Comparison of ENCODE assay signal across 34 cellular contexts in genomic region chr2:79929624-79930023, GRCh38.
DNase-seq lines count a peak whose midpoint lies in the region; ATAC-seq, FAIRE-seq and TF ChIP-seq lines count a peak whose summit lies in the region.
"Had no signal": no experiment of that assay in that cellular context is flagged by ENCODE, and none has a peak within 500 bp of the region (broad histone marks: within the 10 kb centered on the region; RNA-seq: fewer than 3 reads in every experiment).

No MANE protein-coding gene starts in this region.

- TF ChIP-seq CTCF in HepG2 (CRISPR knock-in tag; IDR thresholded peaks at IDR 0.05) (no peak), right lobe of liver (IDR thresholded peaks at IDR 0.05) (no peak), A549 (IDR thresholded peaks at IDR 0.05) (no peak), IMR-90 (conservative IDR thresholded peaks at IDR 0.05; ENCODE audit: low read depth, low read length) (no peak), K562 (IDR thresholded peaks at IDR 0.05 in 2 of 3, conservative IDR thresholded peaks at IDR 0.05 in 1 of 3; ENCODE audit: insufficient read depth in 2 of 3, low read depth in 1 of 3, low read length in 3 of 3) (no peak)

- CTCF ChIA-PET in HepG2 (lab: Yijun Ruan, JAX; ENCODE audit: low intra/inter-chr PET ratio, low total read pairs): no interaction called here
- CTCF ChIA-PET in A549 (lab: Yijun Ruan, JAX): no interaction called here
- CTCF ChIA-PET in IMR-90 (lab: Yijun Ruan, JAX): no interaction called here
- CTCF ChIA-PET in K562 (lab: Yijun Ruan, JAX; ENCODE audit: low intra/inter-chr PET ratio): no interaction called here

- H2AK5ac ChIP-seq in IMR-90 (ENCODE audit: low read depth, low read length): no peak overlapping the region

- H3K4me3 ChIP-seq in HepG2 (replicated peaks in 1 of 3; ENCODE audit: insufficient read depth in 1 of 3, low read depth in 2 of 3, low read length in 3 of 3) (no peak overlapping the region), right lobe of liver (no peak overlapping the region), A549 (no peak overlapping the region), IMR-90 (ENCODE audit: insufficient read depth, low read depth, low read length) (no peak overlapping the region), K562 (no peak overlapping the region)
- H3K4me3 ChIP-seq: BLaER1; BLaER1 treated with 17β-estradiol and CSF1 and Interleukin-3, amounts not matched to agents 10 nM and 100 nM had no signal

- H3K27ac ChIP-seq in HepG2 (ENCODE audit: extremely low read length, insufficient read depth, low read length) (no peak overlapping the region), right lobe of liver (no peak overlapping the region), A549 (no peak overlapping the region), IMR-90 (ENCODE audit: insufficient read depth, low read length) (no peak overlapping the region), K562 (ENCODE audit: extremely low read depth, low read depth, low read length) (no peak overlapping the region)
- H3K27ac ChIP-seq: 22Rv1; BLaER1; BLaER1 treated with 17β-estradiol and CSF1 and Interleukin-3, amounts not matched to agents 10 nM and 100 nM; C4-2B had no signal

- H3K14ac ChIP-seq in IMR-90 (replicated peaks; ENCODE audit: low read depth, low read length): no peak overlapping the region

- no peak overlapping the region for H2AFZ ChIP-seq in HepG2 (ENCODE audit: low read length)
- H2AFZ ChIP-seq in IMR-90 (replicated peaks; ENCODE audit: low read length, poor library complexity): no peak overlapping the region
- no peak overlapping the region for H2AFZ ChIP-seq in K562 (ENCODE audit: low read depth, low read length)

- BruUV-seq in HepG2 (replicated peaks; lab: Mats Ljungman, UMichigan) (no TSS peak), IMR-90 (replicated peaks; lab: Mats Ljungman, UMichigan) (no TSS peak), K562 (replicated peaks; lab: Mats Ljungman, UMichigan) (no TSS peak)

- H2AK9ac ChIP-seq in IMR-90 (replicated peaks; ENCODE audit: low read depth, low read length, poor library complexity): no peak overlapping the region

- in situ Hi-C loops in HepG2 (cut with HindIII; ENCODE audit: extremely low pct_ligation_motif_present, low pct_unique_long_range_greater_than_20kb): no loop called here
- in situ Hi-C loops in IMR-90 (cut with MboI; ENCODE audit: low sequenced_read_pairs): loop anchor here (10.0 kb wide), 2 partner anchors 305 to 565 kb away; no protein-coding TSS in a partner anchor
- in situ Hi-C loops in K562 (cut with MboI): no loop called here

- H4K5ac ChIP-seq in IMR-90 (ENCODE audit: low read depth, low read length): no peak overlapping the region

- no peak overlapping the region for H2BK15ac ChIP-seq in IMR-90 (ENCODE audit: low read depth, low read length)

- no peak for FAIRE-seq in HepG2 (lab: Jason Lieb, UNC)
- no peak for FAIRE-seq in A549 (lab: Jason Lieb, UNC)
- FAIRE-seq in K562 (lab: Jason Lieb, UNC): no peak
- FAIRE-seq: A204.1, D721Med had no signal

- POLR2A ChIA-PET in HepG2 (lab: Yijun Ruan, JAX): no interaction called here
- POLR2A ChIA-PET in A549 (lab: Yijun Ruan, JAX): no interaction called here
- POLR2A ChIA-PET in IMR-90 (lab: Charles Lee; ENCODE audit: unreplicated experiment): no interaction called here
- POLR2A ChIA-PET in K562 (lab: Yijun Ruan, JAX): no interaction called here

- H2BK20ac ChIP-seq in IMR-90 (ENCODE audit: low read depth, low read length): no peak overlapping the region

- H3K9me1 ChIP-seq in IMR-90 (ENCODE audit: insufficient read depth, low read length): no peaks in the 10 kb centered on the region
- H3K9me1 ChIP-seq in K562 (ENCODE audit: control insufficient read depth, insufficient read depth, low read length): no peaks in the 10 kb centered on the region

- TF ChIP-seq RAD21 in HepG2 (CRISPR knock-in tag; IDR thresholded peaks at IDR 0.05) (no peak), A549 (conservative IDR thresholded peaks at IDR 0.05 in 1 of 2, IDR thresholded peaks at IDR 0.05 in 1 of 2) (no peak), IMR-90 (IDR thresholded peaks at IDR 0.05; ENCODE audit: low read length) (no peak), K562 (CRISPR knock-in tag; conservative IDR thresholded peaks at IDR 0.05 in 1 of 2, IDR thresholded peaks at IDR 0.05 in 1 of 2) (no peak)

- H3K56ac ChIP-seq in IMR-90 (ENCODE audit: extremely low read depth, insufficient read depth, low read length): no peak overlapping the region

- intact Hi-C loops in HepG2 (cut with micrococcal nuclease; ENCODE audit: unreplicated experiment): no loop called here
- intact Hi-C loops in right lobe of liver (cut with DNase I): no loop called here
- intact Hi-C loops in IMR-90 (cut with micrococcal nuclease): loop anchor here (10.0 kb wide), 1 partner anchor 395 kb away; no protein-coding TSS in a partner anchor
- intact Hi-C loops in K562 (cut with micrococcal nuclease): loop anchor here (10.0 kb wide), 1 partner anchor 395 kb away; no protein-coding TSS in a partner anchor

- no peaks in the 10 kb centered on the region for H3K36me3 ChIP-seq in HepG2 (replicated peaks in 1 of 2; ENCODE audit: control insufficient read depth in 1 of 2, insufficient read depth in 2 of 2, low read length in 2 of 2)
- H3K36me3 ChIP-seq in right lobe of liver: no peaks in the 10 kb centered on the region
- no peaks in the 10 kb centered on the region for H3K36me3 ChIP-seq in IMR-90 (ENCODE audit: control insufficient read depth, insufficient read depth, low read length)
- H3K36me3 ChIP-seq in K562 (ENCODE audit: control insufficient read depth, insufficient read depth, low read length): no peaks in the 10 kb centered on the region
- H3K36me3 ChIP-seq: BE2C; BLaER1; BLaER1 treated with 17β-estradiol and CSF1 and Interleukin-3, amounts not matched to agents 10 nM and 100 nM had no signal

- no peak overlapping the region for H3K23ac ChIP-seq in IMR-90 (ENCODE audit: low read depth, low read length)

- H3K18ac ChIP-seq in IMR-90 (ENCODE audit: low read depth, low read length): no peak overlapping the region

- no peak overlapping the region for H3K9ac ChIP-seq in HepG2 (ENCODE audit: insufficient read depth, low read depth, low read length)
- no peak overlapping the region for H3K9ac ChIP-seq in IMR-90 (ENCODE audit: low read depth, low read length)
- no peak overlapping the region for H3K9ac ChIP-seq in K562 (ENCODE audit: insufficient read depth in 1 of 2, low read depth in 2 of 2, low read length in 2 of 2)
- H3K9ac ChIP-seq: BLaER1; BLaER1 treated with 17β-estradiol and CSF1 and Interleukin-3, amounts not matched to agents 10 nM and 100 nM had no signal

- no peak for TF ChIP-seq POLR2A in HepG2 (IDR thresholded peaks at IDR 0.05; ENCODE audit: insufficient read depth in 1 of 2, low read depth in 2 of 2, low read length in 2 of 2)
- TF ChIP-seq POLR2A in right lobe of liver (IDR thresholded peaks at IDR 0.05): no peak
- no peak for TF ChIP-seq POLR2A in A549 (IDR thresholded peaks at IDR 0.05; ENCODE audit: low read length)
- TF ChIP-seq POLR2A in IMR-90 (IDR thresholded peaks at IDR 0.05; ENCODE audit: low read depth, low read length): no peak
- TF ChIP-seq POLR2A in K562 (conservative IDR thresholded peaks at IDR 0.05): no peak

- dilution Hi-C loops in IMR-90 (cut with HindIII; ENCODE audit: low sequenced_read_pairs, unreplicated experiment): no loop called here

- DNase-seq in HepG2 (ENCODE audit: low spot score): no peak
- no peak for DNase-seq in right lobe of liver
- no peak for DNase-seq in A549 (ENCODE audit: low read depth in 1 of 2, low spot score in 1 of 2)
- DNase-seq in IMR-90: no peak
- no peak for DNase-seq in K562 (ENCODE audit: extremely low read depth in 1 of 4, low spot score in 3 of 4)
- DNase-seq in stimulated activated CD4-positive, alpha-beta T cell treated with anti-CD3 and anti-CD28 coated beads, Interleukin-4, amount 100 ng/mL, for 1 hour: no peak
- DNase-seq in SIG-M5 (lab: John Stamatoyannopoulos, UW): no peak
- no peak for DNase-seq in NCI-H2107 (lab: John Stamatoyannopoulos, UW)
- DNase-seq: 8988T; ACHN; AML-193; BE2C; C1 segment of cervical spinal cord; Caco-2; Calu3; CD4-positive, alpha-beta memory T cell; CD4-positive, alpha-beta T cell; CD4-positive, CD25-positive, alpha-beta regulatory T cell; CD8-positive, alpha-beta memory T cell; CD8-positive, alpha-beta T cell; COR-L47; DMS 273 treated with DMSO at 0.1 percent for 48 hours; DMS153; DMS53; DMS79; DMS79 treated with DMSO at 0.1 percent for 48 hours; DND-41; EL had no signal

- no peak for ATAC-seq in HepG2
- ATAC-seq in right lobe of liver: no peak
- no peak for ATAC-seq in A549
- ATAC-seq in IMR-90 (ENCODE audit: low read depth): no peak
- no peak for ATAC-seq in K562
- ATAC-seq: CD8-positive, alpha-beta T cell had no signal

- no peak overlapping the region for H4K91ac ChIP-seq in IMR-90 (ENCODE audit: insufficient read depth, low read depth, low read length)

- H2BK5ac ChIP-seq in IMR-90 (ENCODE audit: low read depth, low read length, poor library complexity, severe bottlenecking): no peak overlapping the region

- H3K27me3 ChIP-seq in HepG2 (ENCODE audit: control insufficient read depth in 1 of 2, insufficient read depth in 2 of 2, low read length in 2 of 2) (no peaks in the 10 kb centered on the region), right lobe of liver (no peaks in the 10 kb centered on the region), IMR-90 (ENCODE audit: control insufficient read depth, insufficient read depth, low read length) (peaks cover 3% of the 10 kb centered on the region), K562 (ENCODE audit: control insufficient read depth in 2 of 2, insufficient read depth in 2 of 2, low read length in 2 of 2) (no peaks in the 10 kb centered on the region)
- H3K27me3 ChIP-seq: BE2C; BLaER1; BLaER1 treated with 17β-estradiol and CSF1 and Interleukin-3, amounts not matched to agents 10 nM and 100 nM had no signal

- H3K79me1 ChIP-seq in IMR-90 (ENCODE audit: low read depth in 1 of 2, low read length in 2 of 2): no peaks in the 10 kb centered on the region

- H4K20me1 ChIP-seq in HepG2 (ENCODE audit: insufficient read depth, low read length) (no peaks in the 10 kb centered on the region), IMR-90 (ENCODE audit: insufficient read depth, low read length) (no peaks in the 10 kb centered on the region), K562 (replicated peaks; ENCODE audit: control insufficient read depth, insufficient read depth, low read length) (no peaks in the 10 kb centered on the region)
- H4K20me1 ChIP-seq: BLaER1; BLaER1 treated with 17β-estradiol and CSF1 and Interleukin-3, amounts not matched to agents 10 nM and 100 nM had no signal

- H3K4me2 ChIP-seq in HepG2 (ENCODE audit: low read depth, low read length) (no peak overlapping the region), A549 (no peak overlapping the region), IMR-90 (ENCODE audit: low read depth, low read length) (no peak overlapping the region), K562 (ENCODE audit: insufficient read depth, low read length) (no peak overlapping the region)
- H3K4me2 ChIP-seq: BLaER1; BLaER1 treated with 17β-estradiol and CSF1 and Interleukin-3, amounts not matched to agents 10 nM and 100 nM had no signal

- no peak overlapping the region for H3K4ac ChIP-seq in IMR-90 (ENCODE audit: low read depth, low read length)

- TF ChIP-seq EP300 in HepG2 (IDR thresholded peaks at IDR 0.05; ENCODE audit: low read depth in 2 of 2, low read length in 2 of 2) (no peak), HepG2 (CRISPR knock-in tag; IDR thresholded peaks at IDR 0.05; ENCODE audit: borderline replicate concordance) (no peak), A549 (IDR thresholded peaks at IDR 0.05) (no peak), K562 (IDR thresholded peaks at IDR 0.05; ENCODE audit: low read length) (no peak)

- H4K8ac ChIP-seq in IMR-90 (ENCODE audit: low read depth in 2 of 2, low read length in 2 of 2): no peak overlapping the region

- H3K4me1 ChIP-seq in HepG2 (ENCODE audit: insufficient read depth, low read length) (no peaks in the 10 kb centered on the region), right lobe of liver (no peaks in the 10 kb centered on the region), A549 (no peaks in the 10 kb centered on the region), IMR-90 (ENCODE audit: control insufficient read depth, insufficient read depth, low read length) (no peaks in the 10 kb centered on the region), K562 (replicated peaks in 1 of 2; ENCODE audit: control insufficient read depth in 2 of 2, insufficient read depth in 2 of 2, low read length in 2 of 2) (no peaks in the 10 kb centered on the region)
- H3K4me1 ChIP-seq: BE2C; BLaER1; BLaER1 treated with 17β-estradiol and CSF1 and Interleukin-3, amounts not matched to agents 10 nM and 100 nM; Caco-2 had no signal

- no peaks in the 10 kb centered on the region for H3K79me2 ChIP-seq in HepG2 (ENCODE audit: insufficient read depth, low read length)
- no peaks in the 10 kb centered on the region for H3K79me2 ChIP-seq in K562 (ENCODE audit: control insufficient read depth, insufficient read depth, low read length)

- H3K9me3 ChIP-seq in HepG2 (ENCODE audit: low read length) (no peaks in the 10 kb centered on the region), right lobe of liver (no peaks in the 10 kb centered on the region), A549 (no peaks in the 10 kb centered on the region), IMR-90 (ENCODE audit: control insufficient read depth, insufficient read depth, low read length) (no peaks in the 10 kb centered on the region), K562 (replicated peaks; ENCODE audit: control insufficient read depth, insufficient read depth, low read depth, low read length) (no peaks in the 10 kb centered on the region)
- H3K9me3 ChIP-seq: BE2C; BLaER1; BLaER1 treated with 17β-estradiol and CSF1 and Interleukin-3, amounts not matched to agents 10 nM and 100 nM; Caco-2 had no signal

- 3% methylated on average over 3 of the region's 3 CpGs for WGBS in HepG2 (ENCODE audit: low lambda C conversion rate)
- 34% methylated on average over 3 of the region's 3 CpGs for WGBS in right lobe of liver (ENCODE audit: insufficient coverage, low coverage, low lambda C conversion rate, missing lambda C conversion rate)
- WGBS in A549 (ENCODE audit: missing lambda C conversion rate): 11% methylated on average over 3 of the region's 3 CpGs
- WGBS in IMR-90 (ENCODE audit: extremely low coverage in 2 of 2, insufficient read length in 1 of 2), 2 experiments: no CpG with 5 or more reads among the region's 3 CpGs
- WGBS in K562 (ENCODE audit: insufficient coverage, low coverage, missing lambda C conversion rate): 0% methylated on average over 3 of the region's 3 CpGs

- no peak overlapping the region for H2BK120ac ChIP-seq in IMR-90 (ENCODE audit: low read depth, low read length)

Comparison
In these comparisons a context has a peak if more than half of its experiments do, and no peak if none do; other contexts are left out.
1. intact Hi-C loops: an anchor here in IMR-90 (10.0 kb wide) and K562 (10.0 kb wide); none called in HepG2 and right lobe of liver.
2. Of the 241 proteins assayed by ChIP-seq in both HepG2 and K562: peak only in HepG2: MAFF and MAFK; only in K562: none; in both: none; in neither: 239.